ENCODE assay signal across 27 cellular contexts in the genomic region with DNA sequence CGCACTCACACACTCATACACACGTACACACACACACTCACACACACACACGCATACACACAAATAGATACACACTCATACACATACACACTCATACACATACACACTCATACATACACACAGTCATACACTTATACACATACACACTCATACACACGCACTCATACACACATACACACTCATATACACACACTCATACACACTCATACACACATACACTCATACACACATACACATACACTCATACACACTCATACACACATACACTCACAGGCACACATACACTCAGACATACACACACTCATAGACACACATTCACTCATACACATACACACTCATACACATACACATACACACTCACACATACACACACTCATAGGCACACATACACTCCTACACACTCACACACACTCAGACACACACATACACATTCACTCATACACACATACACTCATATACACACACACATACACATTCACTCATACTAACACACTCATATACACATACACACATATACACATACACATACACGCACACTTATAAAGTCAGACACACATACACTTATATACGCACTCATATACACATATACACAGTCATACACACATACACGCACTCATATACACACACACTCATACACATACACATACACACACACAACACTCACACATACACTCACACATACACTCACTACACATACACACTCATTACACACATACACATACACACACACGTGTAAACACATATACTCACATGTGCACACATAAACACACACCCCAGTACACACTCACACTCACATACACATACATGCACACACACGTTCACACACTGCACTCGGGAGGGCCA. TPM values are rescaled to one million over a fixed set of nuclear protein-coding genes. Genes with fewer than 3 reads are reported as not detected.
DNase-seq lines count a peak whose midpoint lies in the region; ATAC-seq, FAIRE-seq and TF ChIP-seq lines count a peak whose summit lies in the region.
"Had no signal": no experiment of that assay in that cellular context is flagged by ENCODE, and none has a peak within 500 bp of the region (broad histone marks: within the 10 kb centered on the region; RNA-seq: fewer than 3 reads in every experiment).

No MANE protein-coding gene starts in this region.

- H3K4me2 ChIP-seq in GM12878 (ENCODE audit: control insufficient read depth, insufficient read depth): no peak overlapping the region
- H3K4me2 ChIP-seq: BLaER1, GM23338 had no signal

- intact Hi-C loops in Right ventricle myocardium inferior (cut with DNase I): no loop called here
- intact Hi-C loops in left ventricle myocardium superior (cut with micrococcal nuclease): no loop called here
- intact Hi-C loops in GM12878 (cut with micrococcal nuclease; ENCODE audit: unreplicated experiment): no loop called here

- peak; percentile 9 for DNase-seq in Right ventricle myocardium inferior (ENCODE audit: missing footprints)
- no peak for DNase-seq in left ventricle myocardium superior
- DNase-seq in GM12878 (ENCODE audit: low read depth, low spot score): no peak
- DNase-seq in nephron progenitor cell: no peak
- no peak for DNase-seq in NCI-H82 treated with DMSO at 0.1 percent for 48 hours (lab: John Stamatoyannopoulos, UW; ENCODE audit: unreplicated experiment)
- DNase-seq in Peyer's patch: no peak
- no peak for DNase-seq in RKO (ENCODE audit: low spot score)
- no peak for DNase-seq in AML-193 (lab: John Stamatoyannopoulos, UW)
- DNase-seq: 8988T; CD4-positive, CD25-positive, alpha-beta regulatory T cell; DMS153; HCEC 1CT; KBM-7; MG63; NCI-H1105 treated with DMSO at 0.1 percent for 48 hours; NCI-H146; NCI-H1930; NCI-H2107; NCI-H524; NCI-H748 treated with DMSO at 0.1 percent for 48 hours; PC-3; RPMI8226; SHP77 had no signal

- ATAC-seq in Right ventricle myocardium inferior: no peak
- ATAC-seq in left ventricle myocardium superior: no peak
- ATAC-seq in GM12878: no peak
- ATAC-seq: GM23338, PC-3 had no signal

- TF ChIP-seq CTCF in GM12878 (IDR thresholded peaks at IDR 0.05 in 2 of 3, conservative IDR thresholded peaks at IDR 0.05 in 1 of 3; ENCODE audit: control insufficient read depth in 2 of 3, extremely low read depth in 1 of 3, insufficient read depth in 1 of 3, low read depth in 3 of 3, low read length in 3 of 3): no peak
- TF ChIP-seq CTCF in nephron progenitor cell (IDR thresholded peaks at IDR 0.05): no peak
- no peak for TF ChIP-seq CTCF in Peyer's patch (IDR thresholded peaks at IDR 0.05)

- H3K27me3 Mint-ChIP-seq in nephron progenitor cell (ENCODE audit: low read depth, poor library complexity): no peaks in the 10 kb centered on the region
- H3K27me3 Mint-ChIP-seq: CD4-positive, CD25-positive, alpha-beta regulatory T cell had no signal

- H3K27ac ChIP-seq in GM12878 (ENCODE audit: control insufficient read depth, insufficient read depth) (no peak overlapping the region), Peyer's patch (no peak overlapping the region)
- H3K27ac ChIP-seq: BLaER1, HL-60 had no signal

- TF ChIP-seq POLR2A in GM12878 (IDR thresholded peaks at IDR 0.05; ENCODE audit: low read depth, low read length): no peak
- no peak for TF ChIP-seq POLR2A in Peyer's patch (IDR thresholded peaks at IDR 0.05)

- H3K79me2 ChIP-seq in GM12878 (ENCODE audit: control insufficient read depth, insufficient read depth, low read length): no peaks in the 10 kb centered on the region

- no peak for TF ChIP-seq EP300 in GM12878 (IDR thresholded peaks at IDR 0.05; ENCODE audit: borderline replicate concordance in 1 of 2, control insufficient read depth in 1 of 2, low read depth in 2 of 2, low read length in 2 of 2)

- CTCF ChIA-PET in GM12878 (lab: Yijun Ruan, JAX): no interaction called here

- H3K9me3 Mint-ChIP-seq in nephron progenitor cell: peaks cover 4% of the 10 kb centered on the region
- H3K9me3 Mint-ChIP-seq: GM23338 had no signal

- H3K4me3 ChIP-seq in GM12878 (no peak overlapping the region), Peyer's patch (no peak overlapping the region)
- H3K4me3 ChIP-seq: BLaER1, GM23338, MG63 had no signal

- H3K9me3 ChIP-seq in GM12878 (replicated peaks; ENCODE audit: control insufficient read depth, insufficient read depth, low read length): no peaks in the 10 kb centered on the region
- no peaks in the 10 kb centered on the region for H3K9me3 ChIP-seq in Peyer's patch
- H3K9me3 ChIP-seq: BLaER1, MG63 had no signal

- no peaks in the 10 kb centered on the region for H3K36me3 Mint-ChIP-seq in nephron progenitor cell (ENCODE audit: low read depth)
- H3K36me3 Mint-ChIP-seq: CD4-positive, CD25-positive, alpha-beta regulatory T cell had no signal

- RAD21 ChIA-PET in GM12878 (lab: Charles Lee; ENCODE audit: unreplicated experiment): no interaction called here

- H4K20me1 ChIP-seq in GM12878 (ENCODE audit: control insufficient read depth, insufficient read depth): no peaks in the 10 kb centered on the region
- H4K20me1 ChIP-seq: BLaER1 had no signal

- in situ Hi-C loops in GM12878 (cut with MboI): no loop called here

- H3K4me1 ChIP-seq in GM12878 (ENCODE audit: control insufficient read depth, insufficient read depth, low read length): no peaks in the 10 kb centered on the region
- H3K4me1 ChIP-seq in Peyer's patch: no peaks in the 10 kb centered on the region
- H3K4me1 ChIP-seq: BLaER1 had no signal

- WGBS in GM12878 (ENCODE audit: insufficient coverage, insufficient replicate concordance, low lambda C conversion rate, missing lambda C conversion rate): 76% methylated on average over 10 of the region's 10 CpGs

- BruUV-seq in GM12878 (replicated peaks; lab: Mats Ljungman, UMichigan): no TSS peak

- POLR2A ChIA-PET in GM12878 (lab: Charles Lee): no interaction called here

- TF ChIP-seq RAD21 in GM12878 (IDR thresholded peaks at IDR 0.05; ENCODE audit: insufficient read depth, low read depth, low read length): no peak

- FAIRE-seq in GM12878 (lab: Jason Lieb, UNC): no peak

- H3K27me3 ChIP-seq in GM12878 (replicated peaks in 1 of 2; ENCODE audit: control insufficient read depth in 2 of 2, insufficient read depth in 2 of 2, low read length in 1 of 2) (no peaks in the 10 kb centered on the region), Peyer's patch (no peaks in the 10 kb centered on the region)
- H3K27me3 ChIP-seq: BLaER1, MG63 had no signal

- H3K27ac Mint-ChIP-seq in nephron progenitor cell: peak overlapping the region; percentile 1
- H3K27ac Mint-ChIP-seq: CD4-positive, CD25-positive, alpha-beta regulatory T cell; GM23338 had no signal

- H3K4me3 Mint-ChIP-seq in nephron progenitor cell: no peak overlapping the region
- H3K4me3 Mint-ChIP-seq: CD4-positive, CD25-positive, alpha-beta regulatory T cell; GM23338 had no signal

- SMC1A ChIA-PET in GM12878 (lab: Charles Lee; ENCODE audit: uncharacterized antibody, unreplicated experiment): no interaction called here

- H2AFZ ChIP-seq in GM12878 (ENCODE audit: control insufficient read depth, low read depth, low read length): no peak overlapping the region
- H2AFZ ChIP-seq: GM23338 had no signal

- H3K36me3 ChIP-seq in GM12878 (ENCODE audit: control insufficient read depth in 2 of 2, insufficient read depth in 2 of 2, low read length in 1 of 2) (no peaks in the 10 kb centered on the region), Peyer's patch (no peaks in the 10 kb centered on the region)
- H3K36me3 ChIP-seq: BLaER1, MG63 had no signal

- no peak overlapping the region for H3K9ac ChIP-seq in GM12878 (ENCODE audit: control insufficient read depth, insufficient read depth, low read length)
- H3K9ac ChIP-seq: BLaER1 had no signal

- peaks cover 25% of the 10 kb centered on the region for H3K4me1 Mint-ChIP-seq in nephron progenitor cell

RNA-seq across cellular contexts. Expression of a gene that starts 28.7 kb away (rescaled TPM):
- total RNA-seq in Right ventricle myocardium inferior (8.7 TPM), left ventricle myocardium superior (5.3 TPM), GM12878 (2014; rRNA removed) (not detected in 2 replicates), GM12878 (2014; rRNA removed; fragmentation: Illumina TruSeq; extraction: Trizol) (not detected in 2 replicates), GM12878 (2021) (not detected in 2 replicates), Peyer's patch (10 to 100 TPM in 1 of 4 donors, 1 to 10 TPM in 3; 4.9 to 11.4 (median 7.2) TPM)
- total RNA-seq in GM12878 (2013; cell fraction: nucleolus; rRNA removed): 1.1 TPM in 1 of 2 replicates, not detected in the other
- polyA plus RNA-seq in GM12878 (2011; ENCODE audit: low read depth): not detected
- polyA plus RNA-seq in GM12878 (2011; rRNA removed) (not detected in 2 replicates), GM12878 (2014; fragmentation: Illumina TruSeq; extraction: Trizol) (not detected in 2 replicates), GM12878 (2014; fragmentation: Nextera tagmentation; extraction: Ambion mirVana) (not detected), GM12878 (2014; rRNA removed) (not detected in 2 replicates), GM12878 (2016; fragmentation: Nextera tagmentation; extraction: Ambion mirVana) (not detected)
- not detected in 2 replicates for polyA plus RNA-seq in GM12878 (2011; cell fraction: cytosol; rRNA removed)
- 0.19 TPM in 1 of 2 replicates, not detected in the other for polyA plus RNA-seq in GM12878 (2011; cell fraction: nucleus; rRNA removed)
- polyA plus RNA-seq in GM12878 (2012): not detected in 2 replicates
- polyA minus RNA-seq in GM12878 (2011; rRNA and poly(A)+ RNA removed): not detected in 2 replicates
- polyA minus RNA-seq in GM12878 (2011; cell fraction: cytosol; rRNA and poly(A)+ RNA removed): not detected in 2 replicates
- not detected in 2 replicates for polyA minus RNA-seq in GM12878 (2011; cell fraction: nucleus; rRNA and poly(A)+ RNA removed)
- total RNA-seq: CD4-positive, CD25-positive, alpha-beta regulatory T cell had no signal
- polyA plus RNA-seq: CD4-positive, CD25-positive, alpha-beta regulatory T cell had no signal

RNA-seq across cellular contexts. Expression of a gene that starts 51.6 kb away (rescaled TPM):
- total RNA-seq in Right ventricle myocardium inferior: 0.32 TPM
- total RNA-seq in left ventricle myocardium superior: 0.35 TPM
- total RNA-seq in GM12878 (2013; cell fraction: nucleolus; rRNA removed): 2.2 and 5.2 TPM in 2 replicates
- total RNA-seq in GM12878 (2014; rRNA removed): not detected in 2 replicates
- total RNA-seq in GM12878 (2014; rRNA removed; fragmentation: Illumina TruSeq; extraction: Trizol): not detected in 2 replicates
- not detected in 2 replicates for total RNA-seq in GM12878 (2021)
- polyA plus RNA-seq in GM12878 (2011; ENCODE audit: low read depth): not detected
- polyA plus RNA-seq in GM12878 (2011; rRNA removed): 0.04 TPM in 1 of 2 replicates, not detected in the other
- polyA plus RNA-seq in GM12878 (2011; cell fraction: cytosol; rRNA removed): 0.03 and 0.04 TPM in 2 replicates
- polyA plus RNA-seq in GM12878 (2011; cell fraction: nucleus; rRNA removed): 0.25 and 1.6 TPM in 2 replicates
- not detected in 2 replicates for polyA plus RNA-seq in GM12878 (2012)
- polyA plus RNA-seq in GM12878 (2014; fragmentation: Illumina TruSeq; extraction: Trizol): 0.01 TPM in 1 of 2 replicates, not detected in the other
- not detected for polyA plus RNA-seq in GM12878 (2014; fragmentation: Nextera tagmentation; extraction: Ambion mirVana)
- 0.04 TPM in 1 of 2 replicates, not detected in the other for polyA plus RNA-seq in GM12878 (2014; rRNA removed)
- polyA plus RNA-seq in GM12878 (2016; fragmentation: Nextera tagmentation; extraction: Ambion mirVana): not detected
- polyA minus RNA-seq in GM12878 (2011; rRNA and poly(A)+ RNA removed): 0.05 and 0.22 TPM in 2 replicates
- polyA minus RNA-seq in GM12878 (2011; cell fraction: cytosol; rRNA and poly(A)+ RNA removed): not detected in 2 replicates
- under 0.01 and 0.96 TPM in 2 replicates for polyA minus RNA-seq in GM12878 (2011; cell fraction: nucleus; rRNA and poly(A)+ RNA removed)
- 10 to 100 TPM; 13.1 to 68.9 (median 39.2) TPM for total RNA-seq in Peyer's patch
- total RNA-seq: SK-MEL-5 had no signal
- polyA plus RNA-seq: CD4-positive, CD25-positive, alpha-beta regulatory T cell had no signal
